27 cellular contexts compared by ENCODE assay signal in genomic region chr22:39611360-39611759, GRCh38. TPM values are rescaled to one million over a fixed set of nuclear protein-coding genes. Genes with fewer than 3 reads are reported as not detected.
"Had no signal": no experiment of that assay in that cellular context is flagged by ENCODE, and none has a peak within 500 bp of the region (broad histone marks: within the 10 kb centered on the region; RNA-seq: fewer than 3 reads in every experiment).

No MANE protein-coding gene starts in this region.

- H3K9me3 Mint-ChIP-seq: natural killer cell, type B pancreatic cell had no signal

- H3K27ac Mint-ChIP-seq: immature natural killer cell; mesothelial cell of epicardium; natural killer cell; nephron progenitor cell; stimulated activated effector memory CD8-positive, alpha-beta T cell treated with anti-CD3 and anti-CD28 coated beads, Interleukin-12 subunit alpha, Interleukin-12 subunit beta, amount 100 ng/mL, for 72 hours; stimulated activated naive CD8-positive, alpha-beta T cell treated with anti-CD3 and anti-CD28 coated beads, Interleukin-15, Interleukin-2, amounts not matched to agents 100 ng/mL and 50 ng/mL, for 24 hours; type B pancreatic cell had no signal

- H3K36me3 ChIP-seq: left ventricle myocardium inferior, neural progenitor cell, neutrophil, pancreas, prostate gland, spleen, tibial nerve, uterus had no signal

- H3K27me3 ChIP-seq: neural progenitor cell, pancreas, uterus had no signal

- H3K9ac ChIP-seq: neural progenitor cell had no signal

- H3K4me2 ChIP-seq: neural progenitor cell had no signal

- H3K9me3 ChIP-seq: neutrophil, pancreas, prostate gland, uterus had no signal

- DNase-seq: hypothalamus; immature natural killer cell; kidney; left colon; left ventricle myocardium inferior; mesendoderm; naive B cell; natural killer cell; nephron progenitor cell; pancreas; retina; right cardiac atrium; small intestine; stimulated activated CD4-positive, alpha-beta T cell treated with anti-CD3 and anti-CD28 coated beads, Interleukin-4, amount 100 ng/mL, for 24 hours; stimulated activated naive CD4-positive, alpha-beta T cell; uterus had no signal

- H3K4me1 ChIP-seq: left ventricle myocardium inferior, pancreas, prostate gland, spleen, tibial nerve, uterus had no signal

- H3K36me3 Mint-ChIP-seq: immature natural killer cell; mesothelial cell of epicardium; natural killer cell; neural progenitor cell; stimulated activated effector memory CD8-positive, alpha-beta T cell treated with anti-CD3 and anti-CD28 coated beads, Interleukin-12 subunit alpha, Interleukin-12 subunit beta, amount 100 ng/mL, for 72 hours; type B pancreatic cell had no signal

- FAIRE-seq: islet of Langerhans, kidney, pancreas, small intestine had no signal

- H3K4me3 Mint-ChIP-seq: immature natural killer cell; mesothelial cell of epicardium; naive B cell; natural killer cell; nephron progenitor cell; neural progenitor cell; stimulated activated effector memory CD8-positive, alpha-beta T cell treated with anti-CD3 and anti-CD28 coated beads, Interleukin-12 subunit alpha, Interleukin-12 subunit beta, amount 100 ng/mL, for 72 hours; stimulated activated naive CD8-positive, alpha-beta T cell treated with anti-CD3 and anti-CD28 coated beads, Interleukin-15, Interleukin-2, amounts not matched to agents 100 ng/mL and 50 ng/mL, for 24 hours; type B pancreatic cell had no signal

- H3K27ac ChIP-seq: left ventricle myocardium inferior, neural progenitor cell, neutrophil, pancreas, prostate gland, spleen, tibial nerve, uterus had no signal

- H3K4me3 ChIP-seq: left ventricle myocardium inferior, lung, neural progenitor cell, pancreas, prostate gland, spleen, tibial nerve, uterus had no signal

RNA-seq across cellular contexts. Expression of gene CACNA1I, which starts 40.8 kb away (rescaled TPM):
- polyA plus RNA-seq: immature natural killer cell had no signal
